39 cellular contexts compared by ENCODE assay signal in the genomic region with DNA sequence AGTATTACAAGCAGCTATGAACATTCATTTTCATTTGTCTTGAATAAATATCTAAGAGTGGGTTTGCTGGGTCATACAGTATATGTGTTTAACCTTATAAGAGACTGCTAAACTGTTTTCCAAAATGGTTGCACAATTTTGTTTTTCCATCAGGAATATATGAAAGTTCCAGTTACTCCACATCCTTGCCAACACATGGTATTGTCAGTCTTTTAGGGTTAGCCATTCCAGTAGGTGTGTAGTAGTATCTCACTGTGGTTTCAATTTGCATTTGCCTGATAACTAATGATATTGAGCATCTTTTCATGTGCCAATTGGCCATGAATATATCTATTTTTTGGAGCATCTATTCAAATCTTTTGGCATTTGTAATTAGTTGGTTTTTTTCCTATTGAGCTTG. TPM values are rescaled to one million over a fixed set of nuclear protein-coding genes. Genes with fewer than 3 reads are reported as not detected.
"Had no signal": no experiment of that assay in that cellular context is flagged by ENCODE, and none has a peak within 500 bp of the region (broad histone marks: within the 10 kb centered on the region; RNA-seq: fewer than 3 reads in every experiment).

No MANE protein-coding gene starts in this region.

- H3K27me3 Mint-ChIP-seq: activated B cell treated with CpG ODN at 0.5 μM for 24 hours; activated CD8-positive, alpha-beta T cell treated with anti-CD3 and anti-CD28 coated beads for 36 hours; activated naive CD8-positive, alpha-beta T cell treated with anti-CD3 and anti-CD28 coated beads for 36 hours; activated T-helper 17 cell treated with anti-CD3 and anti-CD28 coated beads, Interleukin-2, amount 50 U/mL, for 72 hours had no signal

- H3K4me3 Mint-ChIP-seq: activated B cell treated with CpG ODN at 0.5 μM for 24 hours; activated CD4-positive, alpha-beta T cell treated with anti-CD3 and anti-CD28 coated beads, Interleukin-2, amount 10 ng/mL, durations not matched to agents 24 days and 14 days; activated CD8-positive, alpha-beta T cell treated with anti-CD3 and anti-CD28 coated beads for 36 hours; activated naive CD4-positive, alpha-beta T cell treated with anti-CD3 and anti-CD28 coated beads for 36 hours; activated naive CD8-positive, alpha-beta T cell treated with anti-CD3 and anti-CD28 coated beads for 36 hours; activated T-cell treated with anti-CD3 and anti-CD28 coated beads, Interleukin-2, amount 50 U/mL, for 4 hours; activated T-cell treated with anti-CD3 and anti-CD28 coated beads, Interleukin-2, amount 50 U/mL, for 72 hours; activated T-helper 1 cell treated with anti-CD3 and anti-CD28 coated beads, Interleukin-12 subunit alpha, Interleukin-12 subunit beta, Interleukin-2, Interleukin-4 antibody, amounts not matched to agents 30 ng/mL and 10 ng/mL and 1 ng/mL, durations not matched to agents 14 hours and 24 hours and 36 hours; activated T-helper 17 cell treated with anti-CD3 and anti-CD28 coated beads, Interleukin-2, amount 50 U/mL, for 72 hours; T-helper 1 cell treated with Interleukin-12 subunit alpha and Interleukin-12 subunit beta and Interleukin-4 antibody, amounts not matched to agents 30 μg/mL and 1 μg/mL, for 36 hours; T-helper 2 cell treated with Interferon-gamma antibody and Interleukin-4, amounts not matched to agents 5 μg/mL and 100 μg/mL, for 36 hours had no signal

- H3K4me1 Mint-ChIP-seq: activated B cell treated with CpG ODN at 0.5 μM for 24 hours had no signal

- H3K4me3 ChIP-seq: adrenal gland, body of pancreas, breast epithelium had no signal

- H3K4me1 ChIP-seq: breast epithelium had no signal

- H3K9me3 Mint-ChIP-seq: activated T-cell treated with anti-CD3 and anti-CD28 coated beads, Interleukin-2, amount 50 U/mL, for 4 hours; activated T-helper 17 cell treated with anti-CD3 and anti-CD28 coated beads, Interleukin-2, amount 50 U/mL, for 72 hours had no signal

- H3K36me3 ChIP-seq: adrenal gland, brain microvascular endothelial cell, breast epithelium had no signal

- H3K9me3 ChIP-seq: adrenal gland, body of pancreas had no signal

- H3K27ac Mint-ChIP-seq: activated B cell treated with CpG ODN at 0.5 μM for 24 hours; activated CD4-positive, alpha-beta T cell treated with anti-CD3 and anti-CD28 coated beads, Interleukin-2, amount 10 ng/mL, durations not matched to agents 24 days and 14 days; activated CD8-positive, alpha-beta T cell treated with anti-CD3 and anti-CD28 coated beads for 36 hours; activated naive CD4-positive, alpha-beta T cell treated with anti-CD3 and anti-CD28 coated beads for 36 hours; activated naive CD4-positive, alpha-beta T cell treated with anti-CD3 and anti-CD28 coated beads, Interleukin-2, amount 50 U/mL, for 72 hours; activated naive CD8-positive, alpha-beta T cell treated with anti-CD3 and anti-CD28 coated beads for 36 hours; activated T-cell treated with anti-CD3 and anti-CD28 coated beads, Interleukin-2, amount 50 U/mL, for 72 hours; activated T-helper 1 cell treated with anti-CD3 and anti-CD28 coated beads, Interleukin-12 subunit alpha, Interleukin-12 subunit beta, Interleukin-2, Interleukin-4 antibody, amounts not matched to agents 30 ng/mL and 10 ng/mL and 1 ng/mL, durations not matched to agents 14 hours and 24 hours and 36 hours; activated T-helper 17 cell treated with anti-CD3 and anti-CD28 coated beads, Interleukin-2, amount 50 U/mL, for 72 hours; T-helper 1 cell treated with Interleukin-12 subunit alpha and Interleukin-12 subunit beta and Interleukin-4 antibody, amounts not matched to agents 30 μg/mL and 1 μg/mL, for 36 hours; T-helper 2 cell treated with Interferon-gamma antibody and Interleukin-4, amounts not matched to agents 5 μg/mL and 100 μg/mL, for 36 hours had no signal

- ATAC-seq: activated CD8-positive, alpha-beta T cell treated with anti-CD3 and anti-CD28 coated beads for 36 hours; activated naive CD4-positive, alpha-beta T cell treated with anti-CD3 and anti-CD28 coated beads, Interleukin-2, amount 50 U/mL, for 72 hours; activated T-cell treated with anti-CD3 and anti-CD28 coated beads, Interleukin-2, amount 50 U/mL, for 4 hours; activated T-cell treated with anti-CD3 and anti-CD28 coated beads, Interleukin-2, amount 50 U/mL, for 72 hours; activated T-helper 17 cell treated with anti-CD3 and anti-CD28 coated beads, Interleukin-2, amount 50 U/mL, for 72 hours; body of pancreas had no signal

- H3K27ac ChIP-seq: adrenal gland, body of pancreas, brain microvascular endothelial cell, breast epithelium, VCaP had no signal

- DNase-seq: activated B cell treated with CpG ODN at 0.5 μM for 24 hours; activated CD4-positive, alpha-beta T cell treated with anti-CD3 and anti-CD28 coated beads for 4 hours; activated CD4-positive, alpha-beta T cell treated with anti-CD3 and anti-CD28 coated beads, Interleukin-2, amount 10 ng/mL, durations not matched to agents 24 days and 14 days; activated CD4-positive, alpha-beta T cell treated with anti-CD3 and anti-CD28 coated beads, Interleukin-2, amount 50 U/mL, for 1 hour; activated CD4-positive, alpha-beta T cell treated with anti-CD3 and anti-CD28 coated beads, Interleukin-2, amount 50 U/mL, for 4 hours; activated CD4-positive, CD25-positive, alpha-beta regulatory T cell treated with anti-CD3 and anti-CD28 coated beads, Interleukin-2, amount 50 U/mL, for 72 hours; activated CD8-positive, alpha-beta memory T cell treated with anti-CD3 and anti-CD28 coated beads, Interleukin-2, amount 50 U/mL, for 4 hours; activated CD8-positive, alpha-beta T cell treated with anti-CD3 and anti-CD28 coated beads for 36 hours; activated effector memory CD4-positive, alpha-beta T cell treated with anti-CD3 and anti-CD28 coated beads, Interleukin-2, amount 50 U/mL, for 16 hours; activated gamma-delta T cell treated with Interleukin-2 at 50 U/mL for 16 hours; activated naive CD4-positive, alpha-beta T cell; activated naive CD4-positive, alpha-beta T cell treated with anti-CD3 and anti-CD28 coated beads for 36 hours; activated naive CD4-positive, alpha-beta T cell treated with anti-CD3 and anti-CD28 coated beads, Interleukin-2, amount 50 U/mL, for 16 hours; activated naive CD8-positive, alpha-beta T cell treated with anti-CD3 and anti-CD28 coated beads for 36 hours; activated T-cell treated with anti-CD3 and anti-CD28 coated beads for 4 hours; activated T-cell treated with anti-CD3 and anti-CD28 coated beads, Interleukin-2, amount 50 U/mL, for 1 hour; activated T-cell treated with anti-CD3 and anti-CD28 coated beads, Interleukin-2, amount 50 U/mL, for 4 hours; activated T-cell treated with anti-CD3 and anti-CD28 coated beads, Interleukin-2, amount 50 U/mL, for 72 hours; adrenal gland; amniotic stem cell; aorta; body of pancreas; central memory CD4-positive, alpha-beta T cell; T-helper 1 cell; T-helper 2 cell; T-helper 9 cell had no signal

- H3K27me3 ChIP-seq: adrenal gland, body of pancreas, brain microvascular endothelial cell, breast epithelium had no signal

- FAIRE-seq: astrocyte, TTC549 had no signal

RNA-seq across cellular contexts. Expression of gene CCDC83, which starts 7.7 kb away (rescaled TPM):
- total RNA-seq: activated B cell treated with CpG ODN at 0.5 μM for 24 hours; activated CD4-positive, alpha-beta T cell treated with anti-CD3 and anti-CD28 coated beads, Interleukin-2, amount 10 ng/mL, durations not matched to agents 24 days and 14 days; activated CD8-positive, alpha-beta memory T cell treated with anti-CD3 and anti-CD28 coated beads for 36 hours; activated CD8-positive, alpha-beta T cell treated with anti-CD3 and anti-CD28 coated beads for 36 hours; activated naive CD4-positive, alpha-beta T cell treated with anti-CD3 and anti-CD28 coated beads for 36 hours; activated naive CD8-positive, alpha-beta T cell treated with anti-CD3 and anti-CD28 coated beads for 36 hours; activated T-cell treated with anti-CD3 and anti-CD28 coated beads, Interleukin-2, amount 50 U/mL, for 4 hours; activated T-cell treated with anti-CD3 and anti-CD28 coated beads, Interleukin-2, amount 50 U/mL, for 72 hours; activated T-helper 1 cell treated with anti-CD3 and anti-CD28 coated beads, Interleukin-12 subunit alpha, Interleukin-12 subunit beta, Interleukin-2, Interleukin-4 antibody, amounts not matched to agents 30 ng/mL and 10 ng/mL and 1 ng/mL, durations not matched to agents 14 hours and 24 hours and 36 hours; activated T-helper 17 cell treated with anti-CD3 and anti-CD28 coated beads, Interleukin-2, amount 50 U/mL, for 72 hours; adrenal gland; aorta; astrocyte; body of pancreas; cardiac septum; cerebellum had no signal
- polyA plus RNA-seq: adrenal gland, aorta had no signal
